8 cellular contexts compared by ENCODE assay signal in genomic region chr18:48833701-48834394, GRCh38.
DNase-seq lines count a peak whose midpoint lies in the region; ATAC-seq, FAIRE-seq and TF ChIP-seq lines count a peak whose summit lies in the region.

No MANE protein-coding gene starts in this region.

- peak; percentile 80 for ATAC-seq in GM18861 (IDR thresholded peaks at IDR 0.05; ENCODE audit: unreplicated experiment)
- ATAC-seq in HG02870 (IDR thresholded peaks at IDR 0.05; ENCODE audit: unreplicated experiment): peak; percentile 74

- H3K27me3 Mint-ChIP-seq in mesothelial cell of epicardium (ENCODE audit: low read depth): no peaks in the 10 kb centered on the region

- H3K4me3 Mint-ChIP-seq in mesothelial cell of epicardium: peak overlapping the region; percentile 41

- no peaks in the 10 kb centered on the region for H3K36me3 Mint-ChIP-seq in mesothelial cell of epicardium

- DNase-seq in RCC 7860 (ENCODE audit: low spot score) (peak; percentile 25), mesothelial cell of epicardium (ENCODE audit: low spot score in 2 of 2, unreplicated experiment in 2 of 2) (peak in 1 of 2 experiments; percentile 29), DMS 273 treated with DMSO at 0.1 percent for 48 hours (lab: John Stamatoyannopoulos, UW) (no peak), NCI-H524 treated with DMSO at 0.1 percent for 48 hours (lab: John Stamatoyannopoulos, UW) (no peak), pons (ENCODE audit: low spot score) (no peak)
- peak; percentile 34 for DNase-seq in activated naive CD4-positive, alpha-beta T cell treated with anti-CD3 and anti-CD28 coated beads, Interleukin-2, amount 50 U/mL, for 16 hours

- no peaks in the 10 kb centered on the region for H3K9me3 Mint-ChIP-seq in mesothelial cell of epicardium

- FAIRE-seq in RCC 7860 (lab: Jason Lieb, UNC): no peak

- H3K4me1 Mint-ChIP-seq in mesothelial cell of epicardium: peaks cover 90% of the 10 kb centered on the region

- peak overlapping the region; percentile 97 for H3K27ac Mint-ChIP-seq in mesothelial cell of epicardium

- no peak for TF ChIP-seq CTCF in mesothelial cell of epicardium (IDR thresholded peaks at IDR 0.05; ENCODE audit: unreplicated experiment)

Comparison
In these comparisons a context has a peak if more than half of its experiments do, and no peak if none do; other contexts are left out.
1. DNase-seq: peak in RCC 7860 (single experiment) and activated naive CD4-positive, alpha-beta T cell treated with anti-CD3 and anti-CD28 coated beads, Interleukin-2, amount 50 U/mL, for 16 hours (single experiment); none in DMS 273 treated with DMSO at 0.1 percent for 48 hours (single experiment), NCI-H524 treated with DMSO at 0.1 percent for 48 hours (single experiment) and pons (single experiment).